ENCODE assay signal across 8 cellular contexts in genomic region chr7:100444311-100445278, GRCh38. TPM values are rescaled to one million over a fixed set of nuclear protein-coding genes. Genes with fewer than 3 reads are reported as not detected.
DNase-seq lines count a peak whose midpoint lies in the region; ATAC-seq, FAIRE-seq and TF ChIP-seq lines count a peak whose summit lies in the region.

No MANE protein-coding gene starts in this region.

- H3K4me3 ChIP-seq in A549: no peak overlapping the region
- no peak overlapping the region for H3K4me3 ChIP-seq in HUES48 (ENCODE audit: low read depth, low read length)
- no peak overlapping the region for H3K4me3 ChIP-seq in right lobe of liver

- H3K9ac ChIP-seq in HUES48 (ENCODE audit: low read depth, low read length): no peak overlapping the region; the same call in 1 of the 2 replicates

- TF ChIP-seq RAD21 in A549 (conservative IDR thresholded peaks at IDR 0.05 in 1 of 2, IDR thresholded peaks at IDR 0.05 in 1 of 2): no peak

- H3K4me1 ChIP-seq in A549 (peaks cover 10% of the 10 kb centered on the region; the same call in 2 of the 3 replicates), HUES48 (ENCODE audit: control insufficient read depth, insufficient read depth, low read length) (no peaks in the 10 kb centered on the region), right lobe of liver (peaks cover 0 to 15% (median 0%) of the 10 kb centered on the region in 4 donors)

- no peaks in the 10 kb centered on the region for H3K27me3 ChIP-seq in HUES48 (ENCODE audit: control insufficient read depth, insufficient read depth, low read length)
- no peaks in the 10 kb centered on the region for H3K27me3 ChIP-seq in right lobe of liver

- H3K9me3 ChIP-seq in A549 (no peaks in the 10 kb centered on the region), HUES48 (ENCODE audit: control insufficient read depth, insufficient read depth, low read length) (no peaks in the 10 kb centered on the region), right lobe of liver (no peaks in the 10 kb centered on the region)

- peak; percentile 36 to 58 for ATAC-seq in A549
- ATAC-seq in right lobe of liver: peak; percentile 82 to 90 (median 86)
- ATAC-seq in HG02678 (IDR thresholded peaks at IDR 0.05; ENCODE audit: unreplicated experiment): no peak

- FAIRE-seq in A549 (lab: Jason Lieb, UNC) (no peak), GM12892 (lab: Jason Lieb, UNC) (no peak)

- intact Hi-C loops in right lobe of liver (cut with DNase I): no loop called here

- 62% methylated on average over 12 of the region's 14 CpGs for WGBS in A549 (ENCODE audit: missing lambda C conversion rate)
- 5% methylated on average over 5 of the region's 14 CpGs for WGBS in right lobe of liver (ENCODE audit: insufficient coverage, low coverage, low lambda C conversion rate, missing lambda C conversion rate)

- TF ChIP-seq CTCF in A549 (IDR thresholded peaks at IDR 0.05): no peak
- no peak for TF ChIP-seq CTCF in right lobe of liver (IDR thresholded peaks at IDR 0.05)

- no peak for TF ChIP-seq EP300 in A549 (IDR thresholded peaks at IDR 0.05)

- 0 out of 3 replicates have a peak overlapping the region, but pooled peaks have one; percentile 9 for H3K4me2 ChIP-seq in A549

- POLR2A ChIA-PET in A549 (lab: Yijun Ruan, JAX): interaction anchor here (0.5 to 1.0 kb wide), 3 partner anchors 8 to 16 kb away, joined by 3 to 11 read pairs (median 4); partner anchors contain the start of genes MEPCE and ZCWPW1

- CTCF ChIA-PET in A549 (lab: Yijun Ruan, JAX): interaction anchor here (0.5 to 1.8 kb wide), 7 partner anchors 17 to 711 kb away, joined by 3 to 5 read pairs (median 3); no protein-coding TSS in a partner anchor

- no peaks in the 10 kb centered on the region for H3K36me3 ChIP-seq in HUES48 (ENCODE audit: control insufficient read depth, insufficient read depth, low read length)
- no peaks in the 10 kb centered on the region for H3K36me3 ChIP-seq in right lobe of liver

- H3K27ac ChIP-seq in A549: peak overlapping the region in 1 of 2 experiments; percentile 63; a peak in 3 of 6 replicates
- peak overlapping the region; percentile 42 for H3K27ac ChIP-seq in HUES48 (ENCODE audit: low read depth, low read length)
- peak overlapping the region; percentile 67 to 74 (median 72) for H3K27ac ChIP-seq in right lobe of liver

- DNase-seq in A549 (ENCODE audit: low read depth in 1 of 2, low spot score in 1 of 2) (peak in 1 of 2 experiments; percentile 43), amniotic epithelial cell (ENCODE audit: low read depth) (peak; percentile 73), right lobe of liver (peak; percentile 67 to 73 (median 72)), HPDE6-E6E7 (ENCODE audit: extremely low spot score) (no peak), GM12892 (ENCODE audit: insufficient read length) (no peak)
- no peak for DNase-seq in effector CD4-positive, alpha-beta T cell

- TF ChIP-seq POLR2A in A549 (IDR thresholded peaks at IDR 0.05; ENCODE audit: low read length): no peak
- TF ChIP-seq POLR2A in right lobe of liver (IDR thresholded peaks at IDR 0.05): peak; percentile 37
- TF ChIP-seq POLR2A in GM12892 (IDR thresholded peaks at IDR 0.05; ENCODE audit: low read depth, low read length): no peak

TF ChIP-seq in A549, 52 proteins besides CTCF, POLR2A, EP300 and RAD21:
- peak; percentile 81 for TF ChIP-seq ZFP36 (IDR thresholded peaks at IDR 0.05; ENCODE audit: borderline replicate concordance, partially characterized antibody)
- no peak for TF ChIP-seq SMC3 (IDR thresholded peaks at IDR 0.05)
- TF ChIP-seq USF2 (IDR thresholded peaks at IDR 0.05): peak; percentile 50
- no peak for TF ChIP-seq NR3C1 (IDR thresholded peaks at IDR 0.05)
- TF ChIP-seq BHLHE40 (IDR thresholded peaks at IDR 0.05; ENCODE audit: low read depth, low read length): peak; percentile 13; the same call in 1 of the 2 replicates
- peak; percentile 10 for TF ChIP-seq MAFK (IDR thresholded peaks at IDR 0.05; ENCODE audit: partially characterized antibody)
- TF ChIP-seq, protein P1, sequence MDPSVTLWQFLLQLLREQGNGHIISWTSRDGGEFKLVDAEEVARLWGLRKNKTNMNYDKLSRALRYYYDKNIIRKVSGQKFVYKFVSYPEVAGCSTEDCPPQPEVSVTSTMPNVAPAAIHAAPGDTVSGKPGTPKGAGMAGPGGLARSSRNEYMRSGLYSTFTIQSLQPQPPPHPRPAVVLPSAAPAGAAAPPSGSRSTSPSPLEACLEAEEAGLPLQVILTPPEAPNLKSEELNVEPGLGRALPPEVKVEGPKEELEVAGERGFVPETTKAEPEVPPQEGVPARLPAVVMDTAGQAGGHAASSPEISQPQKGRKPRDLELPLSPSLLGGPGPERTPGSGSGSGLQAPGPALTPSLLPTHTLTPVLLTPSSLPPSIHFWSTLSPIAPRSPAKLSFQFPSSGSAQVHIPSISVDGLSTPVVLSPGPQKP (IDR thresholded peaks at IDR 0.05; ENCODE audit: low read depth, low read length): no peak
TF ChIP-seq in A549: peak in this region for 4.

RNA-seq across cellular contexts. Expression of gene PPP1R35, which starts 8.3 kb away (rescaled TPM):
- polyA plus RNA-seq in A549 (2011; rRNA removed): 15.2 and 15.7 TPM in 2 replicates
- 66.3 and 69.9 TPM in 2 replicates for polyA plus RNA-seq in A549 (2012; cell fraction: cytosol; rRNA removed)
- polyA plus RNA-seq in A549 (2012; cell fraction: nucleus; rRNA removed): 103 and 122 TPM in 2 replicates
- polyA plus RNA-seq in A549 (2017; fragmentation: RNase III; extraction: RNeasy Plus Mini Kit Qiagen cat#74134 plus additional on column Dnase treatment): 29.9 to 33.0 TPM (median 31.6 TPM) in 3 replicates
- polyA minus RNA-seq in A549 (2011; rRNA and poly(A)+ RNA removed): 9.5 and 10.7 TPM in 2 replicates
- 10 to 100 TPM in 5 of 6 experiments, 1 to 10 TPM in 1; 9.8 to 26.8 (median 13.2) TPM for total RNA-seq in right lobe of liver
- polyA plus RNA-seq in GM12892 (2012; ENCODE audit: missing spikeins): 14.3 TPM

RNA-seq across cellular contexts. Expression of gene MEPCE, which starts 15.0 kb away (rescaled TPM):
- 10.0 and 13.1 TPM in 2 replicates for polyA plus RNA-seq in A549 (2011; rRNA removed)
- polyA plus RNA-seq in A549 (2012; cell fraction: cytosol; rRNA removed): 19.7 and 25.3 TPM in 2 replicates
- polyA plus RNA-seq in A549 (2012; cell fraction: nucleus; rRNA removed): 30.0 and 34.0 TPM in 2 replicates
- polyA plus RNA-seq in A549 (2017; fragmentation: RNase III; extraction: RNeasy Plus Mini Kit Qiagen cat#74134 plus additional on column Dnase treatment): 36.7 to 38.4 TPM (median 38.2 TPM) in 3 replicates
- polyA minus RNA-seq in A549 (2011; rRNA and poly(A)+ RNA removed): 22.3 and 25.4 TPM in 2 replicates
- total RNA-seq in right lobe of liver: 10 to 100 TPM; 17.1 to 25.1 (median 20.7) TPM
- 12.8 TPM for polyA plus RNA-seq in GM12892 (2012; ENCODE audit: missing spikeins)

RNA-seq across cellular contexts. Expression of gene ZCWPW1, which starts 16.1 kb away (rescaled TPM):
- 3.5 and 4.2 TPM in 2 replicates for polyA plus RNA-seq in A549 (2011; rRNA removed)
- polyA plus RNA-seq in A549 (2012; cell fraction: cytosol; rRNA removed): 1.2 and 1.6 TPM in 2 replicates
- 1.7 TPM in 2 replicates for polyA plus RNA-seq in A549 (2012; cell fraction: nucleus; rRNA removed)
- 1.9 to 2.5 TPM (median 2.0 TPM) in 3 replicates for polyA plus RNA-seq in A549 (2017; fragmentation: RNase III; extraction: RNeasy Plus Mini Kit Qiagen cat#74134 plus additional on column Dnase treatment)
- 1.4 and 2.7 TPM in 2 replicates for polyA minus RNA-seq in A549 (2011; rRNA and poly(A)+ RNA removed)
- 1 to 10 TPM in 5 of 6 experiments, under 1 TPM in 1; 0.86 to 5.7 (median 2.7) TPM for total RNA-seq in right lobe of liver
- polyA plus RNA-seq in GM12892 (2012; ENCODE audit: missing spikeins): 4.3 TPM

RNA-seq across cellular contexts. Expression of gene SPACDR, which starts 19.5 kb away (rescaled TPM):
- 0.17 and 0.40 TPM in 2 replicates for polyA plus RNA-seq in A549 (2011; rRNA removed)
- polyA plus RNA-seq in A549 (2012; cell fraction: cytosol; rRNA removed): 0.49 and 0.54 TPM in 2 replicates
- polyA plus RNA-seq in A549 (2012; cell fraction: nucleus; rRNA removed): 0.62 and 0.92 TPM in 2 replicates
- polyA plus RNA-seq in A549 (2017; fragmentation: RNase III; extraction: RNeasy Plus Mini Kit Qiagen cat#74134 plus additional on column Dnase treatment): 0.33 to 0.39 TPM (median 0.34 TPM) in 3 replicates
- polyA minus RNA-seq in A549 (2011; rRNA and poly(A)+ RNA removed): not detected in 2 replicates
- total RNA-seq in right lobe of liver: not detected
- polyA plus RNA-seq in GM12892 (2012; ENCODE audit: missing spikeins): 0.95 TPM

RNA-seq across cellular contexts. Expression of gene TSC22D4, which starts 34.4 kb away (rescaled TPM):
- polyA plus RNA-seq in A549 (2011; rRNA removed) (6.2 and 7.9 TPM in 2 replicates), A549 (2017; fragmentation: RNase III; extraction: RNeasy Plus Mini Kit Qiagen cat#74134 plus additional on column Dnase treatment) (20.7 to 28.9 TPM (median 28.3 TPM) in 3 replicates)
- polyA plus RNA-seq in A549 (2012; cell fraction: cytosol; rRNA removed): 15.5 and 22.6 TPM in 2 replicates
- polyA plus RNA-seq in A549 (2012; cell fraction: nucleus; rRNA removed): 26.1 and 31.1 TPM in 2 replicates
- polyA minus RNA-seq in A549 (2011; rRNA and poly(A)+ RNA removed): 6.5 and 8.2 TPM in 2 replicates
- total RNA-seq in right lobe of liver: 10 to 100 TPM; 12.5 to 20.5 (median 17.0) TPM
- polyA plus RNA-seq in GM12892 (2012; ENCODE audit: missing spikeins): 12.6 TPM

Comparison
In these comparisons a context has a peak if more than half of its experiments do, and no peak if none do; other contexts are left out.
1. DNase-seq: peak in amniotic epithelial cell (single experiment) and right lobe of liver (3 of 3); none in HPDE6-E6E7 (single experiment), effector CD4-positive, alpha-beta T cell (single experiment) and GM12892 (single experiment).